ENCODE assay signal across 8 cellular contexts in genomic region chr17:42561908-42562844, GRCh38. TPM values are rescaled to one million over a fixed set of nuclear protein-coding genes. Genes with fewer than 3 reads are reported as not detected.
DNase-seq lines count a peak whose midpoint lies in the region; ATAC-seq, FAIRE-seq and TF ChIP-seq lines count a peak whose summit lies in the region.

COASY (plus strand) TSS chr17:42562148; CDS start chr17:42562623, 475 bp downstream.

- ATAC-seq in HG02610 (IDR thresholded peaks at IDR 0.05; ENCODE audit: unreplicated experiment), result no peak

- H3K27ac ChIP-seq in endothelial cell of umbilical vein (ENCODE audit: insufficient read depth, low read depth, low read length) (peak within 1 kb of the TSS; percentile 72), mesodermal cell (ENCODE audit: low read depth, low read length, severe bottlenecking) (peak within 1 kb of the TSS; percentile 71)

- peaks cover 21% of the 10 kb centered on the region for H3K79me2 ChIP-seq in endothelial cell of umbilical vein (ENCODE audit: control insufficient read depth, insufficient read depth, low read length)

- no peaks in the 10 kb centered on the region for H3K27me3 ChIP-seq in endothelial cell of umbilical vein (ENCODE audit: control insufficient read depth in 2 of 2, insufficient read depth in 2 of 2, low read length in 2 of 2)

- intact Hi-C loops in endothelial cell of umbilical vein (cut with micrococcal nuclease), result no loop called here

- no peak for TF ChIP-seq CTCF in endothelial cell of umbilical vein (IDR thresholded peaks at IDR 0.05; ENCODE audit: extremely low read depth in 1 of 2, insufficient read depth in 1 of 2, low read depth in 1 of 2, low read length in 2 of 2)

- TF ChIP-seq POLR2A in GM15510 (IDR thresholded peaks at IDR 0.05; ENCODE audit: borderline replicate concordance, extremely low read depth, insufficient read length), result peak; percentile 81
- TF ChIP-seq POLR2A in endothelial cell of umbilical vein (IDR thresholded peaks at IDR 0.05; ENCODE audit: low read depth, low read length), result peak; percentile 83

- 2% methylated on average over 56 to 57 of the region's 57 CpGs for WGBS in mesodermal cell (ENCODE audit: insufficient coverage in 2 of 2), 2 experiments

- CTCF ChIA-PET in endothelial cell of umbilical vein (lab: Charles Lee), result no interaction called here

- dilution Hi-C loops in endothelial cell of umbilical vein (cut with MboI; ENCODE audit: extremely low pct_ligation_motif_present, low sequenced_read_pairs), result no loop called here

- peak within 1 kb of the TSS; percentile 75 for H3K4me2 ChIP-seq in endothelial cell of umbilical vein (ENCODE audit: insufficient read depth, low read length)

- H3K9me3 ChIP-seq in endothelial cell of umbilical vein (replicated peaks; ENCODE audit: control insufficient read depth, insufficient read depth, low read length) (no peaks in the 10 kb centered on the region), mesodermal cell (ENCODE audit: control insufficient read depth, low read length) (no peaks in the 10 kb centered on the region)

- no peaks in the 10 kb centered on the region for H4K20me1 ChIP-seq in endothelial cell of umbilical vein (replicated peaks; ENCODE audit: control insufficient read depth, extremely low read depth, insufficient read depth, low read length)

- H3K9me1 ChIP-seq in endothelial cell of umbilical vein (replicated peaks; ENCODE audit: control insufficient read depth, extremely low read depth, insufficient read depth, low read length), result no peaks in the 10 kb centered on the region

- H3K4me3 ChIP-seq in endothelial cell of umbilical vein (replicated peaks in 1 of 3; ENCODE audit: insufficient read depth in 1 of 3, low read depth in 1 of 3, low read length in 3 of 3), result peak within 1 kb of the TSS; percentile 79 to 88 (median 88)
- H3K4me3 ChIP-seq in mesodermal cell (ENCODE audit: extremely low read depth, insufficient read depth, low read length, poor library complexity, severe bottlenecking), result peak within 1 kb of the TSS; percentile 87

- peak; percentile 99 for FAIRE-seq in endothelial cell of umbilical vein (lab: Jason Lieb, UNC)

- TSS peak; percentile 54 for BruUV-seq in endothelial cell of umbilical vein (replicated peaks; lab: Mats Ljungman, UMichigan)

- peak within 1 kb of the TSS; percentile 90 for H3K9ac ChIP-seq in endothelial cell of umbilical vein (replicated peaks; ENCODE audit: extremely low read depth, insufficient read depth, low read length)

- TF ChIP-seq RAD21 in Ishikawa (IDR thresholded peaks at IDR 0.05; ENCODE audit: low read depth), result no peak

- TF ChIP-seq EP300 in Ishikawa (IDR thresholded peaks at IDR 0.05; ENCODE audit: borderline replicate concordance), result no peak

- H2AFZ ChIP-seq in endothelial cell of umbilical vein (ENCODE audit: low read depth, low read length), result peak within 1 kb of the TSS; percentile 77

- POLR2A ChIA-PET in endothelial cell of umbilical vein (lab: Charles Lee), result no interaction called here

- H3K4me1 ChIP-seq in endothelial cell of umbilical vein (ENCODE audit: control insufficient read depth, extremely low read depth, insufficient read depth, low read length) (peaks cover 24% of the 10 kb centered on the region), mesodermal cell (ENCODE audit: control insufficient read depth, insufficient read depth, low read length, poor library complexity, severe bottlenecking) (peaks cover 19% of the 10 kb centered on the region)

- peaks cover 4 to 21% of the 10 kb centered on the region in 2 experiments for H3K36me3 ChIP-seq in endothelial cell of umbilical vein (ENCODE audit: control insufficient read depth in 2 of 2, extremely low read depth in 1 of 2, insufficient read depth in 2 of 2, low read length in 2 of 2)
- H3K36me3 ChIP-seq in mesodermal cell (ENCODE audit: control insufficient read depth, insufficient read depth, low read length), result peaks cover 33% of the 10 kb centered on the region

- DNase-seq in OCI-M1 (lab: John Stamatoyannopoulos, UW) (peak; percentile 98), activated T-cell treated with anti-CD3 and anti-CD28 coated beads for 1 hour (ENCODE audit: low read depth) (peak; percentile 85), endothelial cell of umbilical vein (ENCODE audit: low read depth, low spot score) (peak; percentile 97)
- DNase-seq in stimulated activated CD8-positive, alpha-beta memory T cell treated with anti-CD3 and anti-CD28 coated beads, Interleukin-15, amount 100 ng/mL, for 1 hour (ENCODE audit: low read depth), result peak; percentile 84

TF ChIP-seq in Ishikawa, 13 proteins besides CTCF, POLR2A, EP300 and RAD21 (continues in another document):
- TF ChIP-seq CREB1 (IDR thresholded peaks at IDR 0.05; ENCODE audit: low read depth), result no peak
- peak; percentile 88 for TF ChIP-seq MAX (IDR thresholded peaks at IDR 0.05)
- TF ChIP-seq, protein P1, sequence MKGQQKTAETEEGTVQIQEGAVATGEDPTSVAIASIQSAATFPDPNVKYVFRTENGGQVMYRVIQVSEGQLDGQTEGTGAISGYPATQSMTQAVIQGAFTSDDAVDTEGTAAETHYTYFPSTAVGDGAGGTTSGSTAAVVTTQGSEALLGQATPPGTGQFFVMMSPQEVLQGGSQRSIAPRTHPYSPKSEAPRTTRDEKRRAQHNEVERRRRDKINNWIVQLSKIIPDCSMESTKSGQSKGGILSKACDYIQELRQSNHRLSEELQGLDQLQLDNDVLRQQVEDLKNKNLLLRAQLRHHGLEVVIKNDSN (IDR thresholded peaks at IDR 0.05), result 0 out of 2 replicates have a peak, but pooled peaks have one; percentile 20
- TF ChIP-seq TCF12 (IDR thresholded peaks at IDR 0.05; ENCODE audit: low read depth), result peak; percentile 51; the same call in 1 of the 2 replicates
- no peak for TF ChIP-seq ZBTB7A (IDR thresholded peaks at IDR 0.05; ENCODE audit: low read depth)
- 0 out of 2 replicates have a peak, but pooled peaks have one; percentile 36 for TF ChIP-seq CEBPB (IDR thresholded peaks at IDR 0.05)

TF ChIP-seq in endothelial cell of umbilical vein, 7 proteins besides CTCF, POLR2A, EP300 and RAD21:
- TF ChIP-seq MYC (IDR thresholded peaks at IDR 0.05; ENCODE audit: low read depth, low read length) (no peak), POLR2AphosphoS5 (IDR thresholded peaks at IDR 0.05; ENCODE audit: insufficient read depth, low read depth, low read length) (peak; percentile 81), MAX (IDR thresholded peaks at IDR 0.05; ENCODE audit: insufficient read depth, insufficient read length) (peak; percentile 41)

RNA-seq across cellular contexts. Expression of gene COASY, which starts in this region (rescaled TPM):
- total RNA-seq in endothelial cell of umbilical vein, result 69.2 and 77.7 TPM in 2 replicates
- polyA plus RNA-seq in endothelial cell of umbilical vein, result 39.6 and 52.6 TPM in 2 replicates
- polyA plus RNA-seq in endothelial cell of umbilical vein (2011; cell fraction: cytosol; rRNA removed), result 36.3 and 42.7 TPM in 2 replicates
- polyA plus RNA-seq in endothelial cell of umbilical vein (2011; cell fraction: nucleus; rRNA removed), result 78.2 and 90.7 TPM in 2 replicates
- polyA plus RNA-seq in endothelial cell of umbilical vein (2012), result 63.2 and 68.4 TPM in 2 replicates
- 26.1 and 32.6 TPM in 2 replicates for polyA minus RNA-seq in endothelial cell of umbilical vein
- 56.5 TPM for polyA minus RNA-seq in endothelial cell of umbilical vein (2011; cell fraction: cytosol; rRNA and poly(A)+ RNA removed)
- polyA minus RNA-seq in endothelial cell of umbilical vein (2011; cell fraction: nucleus; rRNA and poly(A)+ RNA removed), result 21.0 and 25.9 TPM in 2 replicates
- polyA plus RNA-seq in mesodermal cell (2013, experiment 1 of 2), result 68.8 TPM
- 60.4 TPM for polyA plus RNA-seq in mesodermal cell (2013, experiment 2 of 2)
